15 cellular contexts compared by ENCODE assay signal in the genomic region with DNA sequence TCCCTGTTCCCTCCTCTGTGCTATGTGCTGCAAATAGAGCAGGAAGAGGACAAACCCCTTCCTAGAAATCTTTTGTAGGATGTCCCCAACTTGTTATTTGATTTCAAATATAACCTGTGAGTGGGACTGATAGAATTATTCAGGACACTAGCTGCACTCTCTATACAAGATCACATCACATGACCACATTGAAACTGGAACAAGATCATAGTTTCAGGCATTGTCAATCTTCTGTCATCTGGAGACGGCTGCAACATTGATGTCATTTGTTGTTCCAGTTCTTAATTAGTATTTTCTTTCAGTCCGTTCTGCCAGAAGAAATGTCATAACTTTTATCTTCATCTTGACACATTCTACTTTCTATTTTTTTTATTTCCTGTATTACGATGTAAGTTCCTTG.
"Had no signal": no experiment of that assay in that cellular context is flagged by ENCODE, and none has a peak within 500 bp of the region (broad histone marks: within the 10 kb centered on the region; RNA-seq: fewer than 3 reads in every experiment).

No MANE protein-coding gene starts in this region.

- ATAC-seq: esophagus mucosa; mucosa of descending colon; naive thymus-derived CD4-positive, alpha-beta T cell; pancreas; upper lobe of right lung had no signal

- DNase-seq: activated CD4-positive, alpha-beta T cell treated with anti-CD3 and anti-CD28 coated beads, Interleukin-2, amount 50 U/mL, for 1 hour; activated CD4-positive, CD25-positive, alpha-beta regulatory T cell; activated CD8-positive, alpha-beta memory T cell treated with anti-CD3 and anti-CD28 coated beads for 24 hours; activated gamma-delta T cell treated with Interleukin-2 at 50 U/mL for 16 hours; activated naive CD8-positive, alpha-beta T cell treated with anti-CD3 and anti-CD28 coated beads for 36 hours; hypothalamus; left ventricle myocardium inferior; mucosa of descending colon; naive thymus-derived CD4-positive, alpha-beta T cell; pancreas; stimulated activated CD4-positive, alpha-beta T cell treated with anti-CD3 and anti-CD28 coated beads, Interleukin-1b, Interleukin-23, amount 100 ng/mL, for 48 hours; stomach; testis; upper lobe of right lung had no signal
